Comparison of ENCODE assay signal across 9 cellular contexts in genomic region chr10:103448751-103449150, GRCh38. TPM values are rescaled to one million over a fixed set of nuclear protein-coding genes. Genes with fewer than 3 reads are reported as not detected.
DNase-seq lines count a peak whose midpoint lies in the region; ATAC-seq, FAIRE-seq and TF ChIP-seq lines count a peak whose summit lies in the region.
"Had no signal": no experiment of that assay in that cellular context is flagged by ENCODE, and none has a peak within 500 bp of the region (broad histone marks: within the 10 kb centered on the region; RNA-seq: fewer than 3 reads in every experiment).

No MANE protein-coding gene starts in this region.

- H3K27me3 ChIP-seq in GM06990 (replicated peaks; ENCODE audit: control insufficient read depth, insufficient read depth, low read length), result no peaks in the 10 kb centered on the region
- no peaks in the 10 kb centered on the region for H3K27me3 ChIP-seq in foreskin keratinocyte
- H3K27me3 ChIP-seq in skeletal muscle tissue (ENCODE audit: control insufficient read depth in 3 of 3, insufficient read depth in 3 of 3, low read length in 3 of 3), result peaks cover 0 to 11% (median 0%) of the 10 kb centered on the region in 3 donors

- peak overlapping the region in 1 of 3 donors; percentile 30 for H3K9ac ChIP-seq in skeletal muscle tissue (ENCODE audit: low read depth in 1 of 3, low read length in 3 of 3)

- H3K36me3 Mint-ChIP-seq in activated CD4-positive, alpha-beta memory T cell treated with anti-CD3 and anti-CD28 coated beads for 36 hours, result peaks cover 46% of the 10 kb centered on the region

- peaks cover 46% of the 10 kb centered on the region for H3K4me1 Mint-ChIP-seq in activated CD4-positive, alpha-beta memory T cell treated with anti-CD3 and anti-CD28 coated beads for 36 hours (ENCODE audit: low read depth)

- TF ChIP-seq CTCF in GM06990 (IDR thresholded peaks at IDR 0.05; ENCODE audit: insufficient read depth, low read length, poor library complexity, severe bottlenecking), result no peak
- no peak for TF ChIP-seq CTCF in foreskin keratinocyte (conservative IDR thresholded peaks at IDR 0.05)

- H3K4me3 Mint-ChIP-seq in activated CD4-positive, alpha-beta memory T cell treated with anti-CD3 and anti-CD28 coated beads for 36 hours, result no peak overlapping the region

- CTCF ChIA-PET in activated CD4-positive, alpha-beta memory T cell treated with anti-CD3 and anti-CD28 coated beads for 36 hours (lab: Charles Lee), result no interaction called here

- H3K9me3 ChIP-seq in skeletal muscle tissue (ENCODE audit: control insufficient read depth in 3 of 3, low read length in 3 of 3), result no peaks in the 10 kb centered on the region

- POLR2A ChIA-PET in activated CD4-positive, alpha-beta memory T cell treated with anti-CD3 and anti-CD28 coated beads for 36 hours (lab: Charles Lee), result no interaction called here

- H3K27me3 Mint-ChIP-seq in activated CD4-positive, alpha-beta memory T cell treated with anti-CD3 and anti-CD28 coated beads for 36 hours, result no peaks in the 10 kb centered on the region

- intact Hi-C loops in activated CD4-positive, alpha-beta memory T cell treated with anti-CD3 and anti-CD28 coated beads for 36 hours (cut with micrococcal nuclease), result no loop called here

- H3K4me1 ChIP-seq in foreskin keratinocyte (no peaks in the 10 kb centered on the region), skeletal muscle tissue (ENCODE audit: control insufficient read depth in 3 of 3, insufficient read depth in 3 of 3, low read length in 3 of 3) (peaks cover 64 to 67% (median 66%) of the 10 kb centered on the region in 3 donors)

- FAIRE-seq in urothelium cell line (lab: Jason Lieb, UNC), result no peak
- FAIRE-seq: TTC549 had no signal

- H3K9me3 Mint-ChIP-seq in activated CD4-positive, alpha-beta memory T cell treated with anti-CD3 and anti-CD28 coated beads for 36 hours, result no peaks in the 10 kb centered on the region

- no peak for DNase-seq in GM06990 (ENCODE audit: extremely low read depth, insufficient read length)
- no peak for DNase-seq in activated CD4-positive, alpha-beta memory T cell treated with anti-CD3 and anti-CD28 coated beads for 36 hours
- DNase-seq in foreskin keratinocyte, result peak in 1 of 2 donors; percentile 62
- DNase-seq in urothelium cell line (ENCODE audit: low spot score), result no peak
- no peak for DNase-seq in ureter (ENCODE audit: low spot score)
- no peak for DNase-seq in activated gamma-delta T cell treated with Interleukin-2 at 50 U/mL for 16 hours

- peak overlapping the region; percentile 63 for H3K27ac Mint-ChIP-seq in activated CD4-positive, alpha-beta memory T cell treated with anti-CD3 and anti-CD28 coated beads for 36 hours

- H3K4me3 ChIP-seq in GM06990 (replicated peaks; ENCODE audit: low read depth, low read length) (peak overlapping the region; percentile 11), skeletal muscle tissue (ENCODE audit: low read length in 3 of 3) (peak overlapping the region; percentile 56 to 72 (median 70))

- no peak overlapping the region for H3K27ac ChIP-seq in foreskin keratinocyte
- H3K27ac ChIP-seq in skeletal muscle tissue (ENCODE audit: low read depth, low read length), result peak overlapping the region; percentile 51

- ATAC-seq in foreskin keratinocyte (peak; percentile 41), GM18861 (IDR thresholded peaks at IDR 0.05; ENCODE audit: unreplicated experiment) (no peak)

- peaks cover 38% of the 10 kb centered on the region for H3K36me3 ChIP-seq in GM06990 (ENCODE audit: control insufficient read depth, insufficient read depth, low read length)
- H3K36me3 ChIP-seq in skeletal muscle tissue (ENCODE audit: control insufficient read depth in 3 of 3, insufficient read depth in 3 of 3, low read length in 3 of 3), result peaks cover 42 to 49% (median 49%) of the 10 kb centered on the region in 3 donors

RNA-seq across cellular contexts. Expression of gene CALHM2, which starts 3.4 kb away (rescaled TPM):
- total RNA-seq in activated CD4-positive, alpha-beta memory T cell treated with anti-CD3 and anti-CD28 coated beads for 36 hours, result 10 to 100 TPM; 21.6 to 22.5 TPM
- total RNA-seq in foreskin keratinocyte (6.4 and 11.0 TPM in 2 replicates), skeletal muscle tissue (4.7 TPM), ureter (25.1 TPM)
- polyA plus RNA-seq in foreskin keratinocyte, result 5.7 and 9.8 TPM in 2 replicates

RNA-seq across cellular contexts. Expression of gene CALHM1, which starts 9.9 kb away (rescaled TPM):
- total RNA-seq in activated CD4-positive, alpha-beta memory T cell treated with anti-CD3 and anti-CD28 coated beads for 36 hours, result not detected
- total RNA-seq in foreskin keratinocyte, result not detected in 2 replicates
- not detected in 2 replicates for polyA plus RNA-seq in foreskin keratinocyte
- total RNA-seq in skeletal muscle tissue, result not detected
- total RNA-seq in ureter, result not detected

RNA-seq across cellular contexts. Expression of gene CALHM3, which starts 30.3 kb away (rescaled TPM):
- not detected for total RNA-seq in activated CD4-positive, alpha-beta memory T cell treated with anti-CD3 and anti-CD28 coated beads for 36 hours
- not detected in 2 replicates for total RNA-seq in foreskin keratinocyte
- not detected in 2 replicates for polyA plus RNA-seq in foreskin keratinocyte
- not detected for total RNA-seq in skeletal muscle tissue
- total RNA-seq in ureter, result not detected

RNA-seq across cellular contexts. Expression of gene NEURL1, which starts 44.8 kb away (rescaled TPM):
- total RNA-seq in activated CD4-positive, alpha-beta memory T cell treated with anti-CD3 and anti-CD28 coated beads for 36 hours, result 1 to 10 TPM; 1.8 to 2.4 TPM
- total RNA-seq in foreskin keratinocyte (0.18 and 0.24 TPM in 2 replicates), skeletal muscle tissue (12.0 TPM), ureter (1.2 TPM)
- 0.32 and 0.40 TPM in 2 replicates for polyA plus RNA-seq in foreskin keratinocyte

RNA-seq across cellular contexts. Expression of gene PDCD11, which starts 52.3 kb away (rescaled TPM):
- total RNA-seq in activated CD4-positive, alpha-beta memory T cell treated with anti-CD3 and anti-CD28 coated beads for 36 hours, result 10 to 100 TPM; 56.4 to 56.7 TPM
- total RNA-seq in foreskin keratinocyte (47.9 and 53.1 TPM in 2 replicates), skeletal muscle tissue (24.5 TPM), ureter (47.2 TPM)
- polyA plus RNA-seq in foreskin keratinocyte, result 26.9 and 27.9 TPM in 2 replicates
